In the genomic region with DNA sequence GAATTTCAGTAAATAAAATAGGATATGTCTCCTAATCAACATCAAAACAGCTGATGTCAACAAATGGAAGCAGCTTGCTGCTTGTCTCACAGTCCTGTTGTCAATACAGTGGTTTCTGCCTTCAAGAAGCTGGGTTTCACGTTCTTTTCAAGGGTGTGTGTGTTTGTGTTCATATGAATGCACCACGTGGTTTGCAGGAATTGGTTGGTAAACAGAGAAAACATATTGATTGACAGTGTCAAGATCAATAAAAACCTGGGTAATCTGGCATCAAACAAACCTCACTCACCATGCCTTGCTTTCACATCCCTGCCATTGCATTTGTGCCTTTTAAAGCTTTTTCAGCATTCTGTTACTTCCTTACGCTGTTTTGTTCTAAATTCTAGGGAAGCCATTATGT, we compare ENCODE assay signal across 24 cellular contexts.
DNase-seq lines count a peak whose midpoint lies in the region; FAIRE-seq and TF ChIP-seq lines count a peak whose summit lies in the region.
"Had no signal": no experiment of that assay in that cellular context is flagged by ENCODE, and none has a peak within 500 bp of the region (broad histone marks: within the 10 kb centered on the region; RNA-seq: fewer than 3 reads in every experiment).

No MANE protein-coding gene starts in this region.

- H3K4me1 ChIP-seq in liver (ENCODE audit: control insufficient read depth in 4 of 4, insufficient read depth in 4 of 4, low read length in 3 of 4): peaks cover 0 to 5% (median 4%) of the 10 kb centered on the region in 4 donors
- no peaks in the 10 kb centered on the region for H3K4me1 ChIP-seq in smooth muscle cell (ENCODE audit: low read depth)
- H3K4me1 ChIP-seq: A549, Caco-2 had no signal

- no peaks in the 10 kb centered on the region for H3K9me3 ChIP-seq in liver (ENCODE audit: control insufficient read depth in 4 of 4, low read length in 3 of 4)
- no peaks in the 10 kb centered on the region for H3K9me3 ChIP-seq in smooth muscle cell (replicated peaks; ENCODE audit: low read depth)
- H3K9me3 ChIP-seq: A549; BLaER1 treated with 17β-estradiol and CSF1 and Interleukin-3, amounts not matched to agents 10 nM and 100 nM; Caco-2 had no signal

- no peak overlapping the region for H3K27ac ChIP-seq in liver (ENCODE audit: low read depth in 1 of 2, low read length in 2 of 2)
- no peak overlapping the region for H3K27ac ChIP-seq in smooth muscle cell (ENCODE audit: low read depth)
- H3K27ac ChIP-seq: 22Rv1; A549; BLaER1 treated with 17β-estradiol and CSF1 and Interleukin-3, amounts not matched to agents 10 nM and 100 nM; C4-2B had no signal

- peaks cover 3% of the 10 kb centered on the region for H3K9me3 Mint-ChIP-seq in progenitor cell of endocrine pancreas (ENCODE audit: low read depth)
- H3K9me3 Mint-ChIP-seq: CD4-positive, alpha-beta T cell; CD8-positive, alpha-beta T cell had no signal

- H3K27me3 Mint-ChIP-seq in progenitor cell of endocrine pancreas: no peaks in the 10 kb centered on the region
- H3K27me3 Mint-ChIP-seq: B cell; CD4-positive, alpha-beta T cell had no signal

- H2AFZ ChIP-seq in smooth muscle cell (ENCODE audit: low read depth): peak overlapping the region; percentile 17

- H3K36me3 ChIP-seq in liver (ENCODE audit: control insufficient read depth in 4 of 4, insufficient read depth in 3 of 4, low read depth in 1 of 4, low read length in 3 of 4) (no peaks in the 10 kb centered on the region), smooth muscle cell (ENCODE audit: low read depth) (no peaks in the 10 kb centered on the region)
- H3K36me3 ChIP-seq: BLaER1 treated with 17β-estradiol and CSF1 and Interleukin-3, amounts not matched to agents 10 nM and 100 nM had no signal

- no peaks in the 10 kb centered on the region for H3K79me2 ChIP-seq in smooth muscle cell (ENCODE audit: low read depth)

- H3K4me3 Mint-ChIP-seq in progenitor cell of endocrine pancreas (ENCODE audit: low read depth): no peak overlapping the region
- H3K4me3 Mint-ChIP-seq: B cell; CD4-positive, alpha-beta T cell; CD8-positive, alpha-beta T cell had no signal

- 39% methylated on average over 3 of the region's 3 CpGs for WGBS in liver
- 90% methylated on average over 3 of the region's 3 CpGs for WGBS in smooth muscle cell (ENCODE audit: low lambda C conversion rate)

- TF ChIP-seq CTCF in liver (IDR thresholded peaks at IDR 0.05; ENCODE audit: low read depth, low read length, missing input control) (no peak), progenitor cell of endocrine pancreas (IDR thresholded peaks at IDR 0.05; ENCODE audit: unreplicated experiment) (no peak), smooth muscle cell (IDR thresholded peaks at IDR 0.05; ENCODE audit: borderline replicate concordance, insufficient read depth, poor library complexity, severe bottlenecking) (no peak)

- H3K27me3 ChIP-seq in liver (ENCODE audit: control insufficient read depth in 4 of 4, insufficient read depth in 4 of 4, low read length in 3 of 4): no peaks in the 10 kb centered on the region
- H3K27me3 ChIP-seq in smooth muscle cell (ENCODE audit: low read depth): no peaks in the 10 kb centered on the region
- H3K27me3 ChIP-seq: BLaER1 treated with 17β-estradiol and CSF1 and Interleukin-3, amounts not matched to agents 10 nM and 100 nM had no signal

- no peaks in the 10 kb centered on the region for H3K36me3 Mint-ChIP-seq in progenitor cell of endocrine pancreas (ENCODE audit: insufficient read depth)
- H3K36me3 Mint-ChIP-seq: CD8-positive, alpha-beta T cell had no signal

- H3K4me3 ChIP-seq in liver (ENCODE audit: low read depth in 1 of 3, low read length in 3 of 3): no peak overlapping the region
- no peak overlapping the region for H3K4me3 ChIP-seq in smooth muscle cell
- H3K4me3 ChIP-seq: A549; BLaER1 treated with 17β-estradiol and CSF1 and Interleukin-3, amounts not matched to agents 10 nM and 100 nM had no signal

- no peak for FAIRE-seq in RCC 7860 (lab: Jason Lieb, UNC)
- FAIRE-seq: A549, D721Med, G401.6, GM12891, GM19239 had no signal

- peak; percentile 21 for DNase-seq in DMS53 (lab: John Stamatoyannopoulos, UW)
- no peak for DNase-seq in DMS53 treated with DMSO at 0.1 percent for 48 hours (lab: John Stamatoyannopoulos, UW; ENCODE audit: unreplicated experiment)
- DNase-seq in progenitor cell of endocrine pancreas (ENCODE audit: low spot score, unreplicated experiment): no peak
- no peak for DNase-seq in smooth muscle cell (lab: John Stamatoyannopoulos, UW; ENCODE audit: unreplicated experiment)
- no peak for DNase-seq in NCI-H2029 (lab: John Stamatoyannopoulos, UW)
- no peak for DNase-seq in RCC 7860 (ENCODE audit: low spot score)
- DNase-seq in activated CD4-positive, alpha-beta T cell treated with anti-CD3 and anti-CD28 coated beads for 48 hours: no peak
- DNase-seq: AML-193; Caco-2; Calu3; CD4-positive, alpha-beta T cell; CD8-positive, alpha-beta T cell; DMS79 treated with DMSO at 0.1 percent for 48 hours; GF-D8 had no signal

- no peak overlapping the region for H3K4me2 ChIP-seq in smooth muscle cell
- H3K4me2 ChIP-seq: A549; BLaER1 treated with 17β-estradiol and CSF1 and Interleukin-3, amounts not matched to agents 10 nM and 100 nM had no signal

- TF ChIP-seq RAD21 in liver (IDR thresholded peaks at IDR 0.05): no peak

- no peaks in the 10 kb centered on the region for H4K20me1 ChIP-seq in smooth muscle cell (ENCODE audit: low read depth)
- H4K20me1 ChIP-seq: BLaER1 treated with 17β-estradiol and CSF1 and Interleukin-3, amounts not matched to agents 10 nM and 100 nM had no signal

- no peaks in the 10 kb centered on the region for H3F3A ChIP-seq in smooth muscle cell (ENCODE audit: low read depth)

- H3K4me1 Mint-ChIP-seq in progenitor cell of endocrine pancreas (ENCODE audit: low read depth): peaks cover 22% of the 10 kb centered on the region
- H3K4me1 Mint-ChIP-seq: B cell had no signal

- H3K27ac Mint-ChIP-seq in progenitor cell of endocrine pancreas: peak overlapping the region; percentile 12
- H3K27ac Mint-ChIP-seq: B cell; CD4-positive, alpha-beta T cell; CD8-positive, alpha-beta T cell had no signal

- H3K9ac ChIP-seq in liver (ENCODE audit: low read depth in 1 of 2, low read length in 2 of 2) (no peak overlapping the region), smooth muscle cell (ENCODE audit: low read depth) (no peak overlapping the region)
- H3K9ac ChIP-seq: BLaER1 treated with 17β-estradiol and CSF1 and Interleukin-3, amounts not matched to agents 10 nM and 100 nM had no signal

TF ChIP-seq in liver, 16 proteins besides CTCF, POLR2A, EP300 and RAD21:
- TF ChIP-seq HNF4A (conservative IDR thresholded peaks at IDR 0.05) (no peak), EGR1 (IDR thresholded peaks at IDR 0.05; ENCODE audit: low read depth in 2 of 2) (no peak), FOXA2 (IDR thresholded peaks at IDR 0.05) (peak; percentile 46), YY1 (IDR thresholded peaks at IDR 0.05) (peak; percentile 21), GABPA (IDR thresholded peaks at IDR 0.05 in 1 of 2, conservative IDR thresholded peaks at IDR 0.05 in 1 of 2) (no peak), REST (IDR thresholded peaks at IDR 0.05) (no peak), HNF4G (IDR thresholded peaks at IDR 0.05) (no peak)
- TF ChIP-seq, protein P1, sequence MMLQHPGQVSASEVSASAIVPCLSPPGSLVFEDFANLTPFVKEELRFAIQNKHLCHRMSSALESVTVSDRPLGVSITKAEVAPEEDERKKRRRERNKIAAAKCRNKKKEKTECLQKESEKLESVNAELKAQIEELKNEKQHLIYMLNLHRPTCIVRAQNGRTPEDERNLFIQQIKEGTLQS (IDR thresholded peaks at IDR 0.05): no peak
- TF ChIP-seq, protein P2, sequence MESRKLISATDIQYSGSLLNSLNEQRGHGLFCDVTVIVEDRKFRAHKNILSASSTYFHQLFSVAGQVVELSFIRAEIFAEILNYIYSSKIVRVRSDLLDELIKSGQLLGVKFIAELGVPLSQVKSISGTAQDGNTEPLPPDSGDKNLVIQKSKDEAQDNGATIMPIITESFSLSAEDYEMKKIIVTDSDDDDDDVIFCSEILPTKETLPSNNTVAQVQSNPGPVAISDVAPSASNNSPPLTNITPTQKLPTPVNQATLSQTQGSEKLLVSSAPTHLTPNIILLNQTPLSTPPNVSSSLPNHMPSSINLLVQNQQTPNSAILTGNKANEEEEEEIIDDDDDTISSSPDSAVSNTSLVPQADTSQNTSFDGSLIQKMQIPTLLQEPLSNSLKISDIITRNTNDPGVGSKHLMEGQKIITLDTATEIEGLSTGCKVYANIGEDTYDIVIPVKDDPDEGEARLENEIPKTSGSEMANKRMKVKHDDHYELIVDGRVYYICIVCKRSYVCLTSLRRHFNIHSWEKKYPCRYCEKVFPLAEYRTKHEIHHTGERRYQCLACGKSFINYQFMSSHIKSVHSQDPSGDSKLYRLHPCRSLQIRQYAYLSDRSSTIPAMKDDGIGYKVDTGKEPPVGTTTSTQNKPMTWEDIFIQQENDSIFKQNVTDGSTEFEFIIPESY (IDR thresholded peaks at IDR 0.05): no peak
